Comparison of ENCODE assay signal across 8 cellular contexts in the genomic region with DNA sequence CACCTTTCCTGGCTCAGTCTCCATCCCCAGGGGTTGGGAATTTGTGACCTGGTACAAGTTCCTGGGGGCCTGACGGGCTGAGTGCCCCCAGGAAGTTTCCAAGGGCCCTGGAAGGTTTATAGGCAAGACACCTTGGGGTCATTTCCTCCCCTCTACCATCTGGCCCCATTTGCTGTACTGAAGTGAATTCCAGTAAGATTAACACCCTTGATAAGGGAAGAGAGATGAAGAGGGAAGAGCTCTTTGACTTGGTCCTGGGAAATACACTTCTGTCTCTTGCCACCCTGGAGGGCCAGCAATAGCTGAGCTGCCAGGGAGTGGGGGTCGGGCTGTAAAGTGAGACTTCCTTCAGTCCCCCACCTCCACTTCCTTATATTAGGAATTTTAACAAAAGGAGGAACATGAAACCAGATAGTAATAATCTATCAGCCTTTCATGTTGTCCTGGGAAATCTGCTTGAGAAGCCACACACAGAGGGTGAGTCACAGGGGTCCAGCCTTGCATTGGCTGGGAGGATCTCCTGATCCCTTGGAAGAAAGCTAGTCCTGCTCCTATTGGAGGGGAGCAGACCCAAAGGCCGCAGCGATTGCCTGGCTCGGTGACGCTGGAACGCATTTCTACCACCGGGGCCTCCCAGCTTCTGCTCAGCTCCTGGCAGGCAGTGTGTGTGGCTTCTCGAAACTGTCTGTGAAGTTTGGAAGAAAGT.
DNase-seq lines count a peak whose midpoint lies in the region; ATAC-seq and TF ChIP-seq lines count a peak whose summit lies in the region.

No MANE protein-coding gene starts in this region.

- in situ Hi-C loops in mammary epithelial cell (cut with MboI; ENCODE audit: low sequenced_read_pairs in 2 of 2) (no loop called here), transverse colon (cut with MboI; ENCODE audit: low pct_ligation_motif_present in 1 of 4, low pct_unique_long_range_greater_than_20kb in 1 of 4, low sequenced_read_pairs in 3 of 4) (loop anchor here in 2 of 4 donors (25.0 kb wide), 1 partner anchor 164 kb away; the partner anchor contains the start of gene LIPG (in 2 of the 2))

- TF ChIP-seq CTCF in mammary epithelial cell (conservative IDR thresholded peaks at IDR 0.05 in 1 of 2, IDR thresholded peaks at IDR 0.05 in 1 of 2; ENCODE audit: extremely low read depth in 1 of 2, insufficient read depth in 1 of 2, low read depth in 1 of 2, low read length in 2 of 2) = no peak
- TF ChIP-seq CTCF in transverse colon (IDR thresholded peaks at IDR 0.05) = no peak

- H3K9me3 ChIP-seq in HUES6 (ENCODE audit: control insufficient read depth, insufficient read depth, low read depth, low read length) (no peaks in the 10 kb centered on the region), mammary epithelial cell (replicated peaks; ENCODE audit: insufficient read depth, low read length) (no peaks in the 10 kb centered on the region), transverse colon (no peaks in the 10 kb centered on the region)

- peak overlapping the region; percentile 65 for H2AFZ ChIP-seq in mammary epithelial cell (ENCODE audit: low read depth, low read length)

- H3K27ac ChIP-seq in HUES6 (ENCODE audit: low read depth, low read length) (peak overlapping the region; percentile 80; the same call in 1 of the 2 replicates), mammary epithelial cell (ENCODE audit: insufficient read depth, low read depth, low read length) (no peak overlapping the region), transverse colon (no peak overlapping the region)

- DNase-seq in mammary epithelial cell (peak; percentile 71), kidney glomerular epithelial cell (lab: John Stamatoyannopoulos, UW) (peak; percentile 38), transverse colon (peak; percentile 30)
- no peak for DNase-seq in stimulated activated CD4-positive, alpha-beta T cell treated with anti-CD3 and anti-CD28 coated beads, Interleukin-4, amount 100 ng/mL, for 24 hours

- H3K4me3 ChIP-seq in HUES6 (ENCODE audit: low read depth, low read length) (no peak overlapping the region), mammary epithelial cell (replicated peaks in 1 of 3; ENCODE audit: insufficient read depth in 1 of 3, low read depth in 2 of 3, low read length in 3 of 3) (no peak overlapping the region), transverse colon (no peak overlapping the region)

- dilution Hi-C loops in mammary epithelial cell (cut with HindIII; ENCODE audit: low sequenced_read_pairs) = no loop called here

- H3K36me3 ChIP-seq in HUES6 (ENCODE audit: control insufficient read depth, insufficient read depth, low read length) = no peaks in the 10 kb centered on the region
- H3K36me3 ChIP-seq in mammary epithelial cell (ENCODE audit: insufficient read depth, low read length) = no peaks in the 10 kb centered on the region
- no peaks in the 10 kb centered on the region for H3K36me3 ChIP-seq in transverse colon

- WGBS in mammary epithelial cell (ENCODE audit: low coverage, missing lambda C conversion rate) = 87% methylated on average over 8 of the region's 9 CpGs
- WGBS in transverse colon (ENCODE audit: low coverage in 1 of 2), 2 donors = 67% methylated on average over 9 of the region's 9 CpGs; no CpG with 5 or more reads in 1 of the 2 donors

- no peak for ATAC-seq in HG02970 (IDR thresholded peaks at IDR 0.05; ENCODE audit: low FRiP score, unreplicated experiment)
- no peak for ATAC-seq in GM19455 (IDR thresholded peaks at IDR 0.05; ENCODE audit: unreplicated experiment)
- ATAC-seq in HG03045 (IDR thresholded peaks at IDR 0.05; ENCODE audit: unreplicated experiment) = no peak

- BruUV-seq in mammary epithelial cell (replicated peaks; lab: Mats Ljungman, UMichigan) = no TSS peak

- no peaks in the 10 kb centered on the region for H4K20me1 ChIP-seq in mammary epithelial cell (ENCODE audit: insufficient read depth, low read length)

- no peak for TF ChIP-seq EP300 in transverse colon (IDR thresholded peaks at IDR 0.05; ENCODE audit: low read depth)

- H3K9ac ChIP-seq in HUES6 (ENCODE audit: low read length) = peak overlapping the region; percentile 69
- H3K9ac ChIP-seq in mammary epithelial cell (ENCODE audit: insufficient read depth, low read length) = no peak overlapping the region

- no peaks in the 10 kb centered on the region for H3K27me3 ChIP-seq in HUES6 (ENCODE audit: control insufficient read depth, insufficient read depth, low read length)
- no peaks in the 10 kb centered on the region for H3K27me3 ChIP-seq in mammary epithelial cell (ENCODE audit: insufficient read depth, low read length)
- H3K27me3 ChIP-seq in transverse colon = no peaks in the 10 kb centered on the region

- CTCF ChIA-PET in mammary epithelial cell (lab: Charles Lee; ENCODE audit: low non-redundant PET) = no interaction called here

- intact Hi-C loops in mammary epithelial cell (cut with micrococcal nuclease) (no loop called here), transverse colon (cut with DNase I; ENCODE audit: low total_unique reads) (no loop called here)

- H3K79me2 ChIP-seq in mammary epithelial cell (ENCODE audit: insufficient read depth, low read length) = no peaks in the 10 kb centered on the region

- H3K4me1 ChIP-seq in HUES6 (ENCODE audit: control insufficient read depth, insufficient read depth, low read length) = peaks cover 32% of the 10 kb centered on the region
- H3K4me1 ChIP-seq in mammary epithelial cell (ENCODE audit: insufficient read depth, low read length) = peaks cover 29% of the 10 kb centered on the region
- peaks cover 0 to 31% (median 21%) of the 10 kb centered on the region in 4 donors for H3K4me1 ChIP-seq in transverse colon

- no peak overlapping the region for H3K4me2 ChIP-seq in mammary epithelial cell (ENCODE audit: insufficient read depth, low read depth, low read length)

- no peak for TF ChIP-seq POLR2A in transverse colon (IDR thresholded peaks at IDR 0.05)
